In genomic region chr1:50060279-50060678, GRCh38 we compare ENCODE assay signal across 19 cellular contexts. TPM values are rescaled to one million over a fixed set of nuclear protein-coding genes. Genes with fewer than 3 reads are reported as not detected.
DNase-seq lines count a peak whose midpoint lies in the region; ATAC-seq and TF ChIP-seq lines count a peak whose summit lies in the region.
"Had no signal": no experiment of that assay in that cellular context is flagged by ENCODE, and none has a peak within 500 bp of the region (broad histone marks: within the 10 kb centered on the region; RNA-seq: fewer than 3 reads in every experiment).

No MANE protein-coding gene starts in this region.

- peak; percentile 4 for DNase-seq in DMS 273 (lab: John Stamatoyannopoulos, UW; ENCODE audit: unreplicated experiment)
- no peak for DNase-seq in DMS 273 treated with DMSO at 0.1 percent for 48 hours (lab: John Stamatoyannopoulos, UW)
- peak; percentile 7 for DNase-seq in HT-29 (ENCODE audit: low spot score)
- peak; percentile 30 for DNase-seq in OCI-M1 (lab: John Stamatoyannopoulos, UW)
- DNase-seq in foreskin keratinocyte: peak in 1 of 2 donors; percentile 21
- no peak for DNase-seq in NCI-H2227 treated with DMSO at 0.1 percent for 48 hours (lab: John Stamatoyannopoulos, UW)
- no peak for DNase-seq in NCI-H446 treated with DMSO at 0.1 percent for 48 hours (lab: John Stamatoyannopoulos, UW)
- no peak for DNase-seq in HuH-7.5 (ENCODE audit: low spot score)
- DNase-seq: activated naive CD8-positive, alpha-beta T cell treated with anti-CD3 and anti-CD28 coated beads, Interleukin-2, amount 10 ng/mL, durations not matched to agents 7 days and 5 days; dermis blood vessel endothelial cell; HCEC 1CT; NCI-H524 treated with DMSO at 0.1 percent for 48 hours had no signal

- no peak overlapping the region for H3K27ac ChIP-seq in foreskin keratinocyte
- H3K27ac ChIP-seq: 22Rv1, breast epithelium, KMS-11, thoracic aorta had no signal

- H3K4me1 ChIP-seq in foreskin keratinocyte: no peaks in the 10 kb centered on the region
- H3K4me1 ChIP-seq: breast epithelium had no signal

- TF ChIP-seq CTCF in foreskin keratinocyte (conservative IDR thresholded peaks at IDR 0.05): no peak

- H3K27me3 ChIP-seq in foreskin keratinocyte: no peaks in the 10 kb centered on the region
- H3K27me3 ChIP-seq: breast epithelium had no signal

- ATAC-seq in foreskin keratinocyte: peak; percentile 26
- ATAC-seq: esophagus mucosa had no signal

RNA-seq across cellular contexts. Expression of gene AGBL4, which starts 36.5 kb away (rescaled TPM):
- total RNA-seq in HT-29 (2014; rRNA removed; shearing (Covaris generic)): not detected in 2 replicates
- not detected in 2 replicates for total RNA-seq in foreskin keratinocyte
- not detected in 2 replicates for polyA plus RNA-seq in foreskin keratinocyte
- total RNA-seq: activated naive CD8-positive, alpha-beta T cell treated with anti-CD3 and anti-CD28 coated beads, Interleukin-2, amount 10 ng/mL, durations not matched to agents 7 days and 5 days; dermis blood vessel endothelial cell; esophagus mucosa; RPMI7951; thoracic aorta had no signal
- polyA plus RNA-seq: BJ had no signal

RNA-seq across cellular contexts. Expression of gene ELAVL4, which starts 48.4 kb away (rescaled TPM):
- total RNA-seq in HT-29 (2014; rRNA removed; shearing (Covaris generic)): not detected in 2 replicates
- not detected in 2 replicates for total RNA-seq in foreskin keratinocyte
- polyA plus RNA-seq in foreskin keratinocyte: not detected in 2 replicates
- total RNA-seq: activated naive CD8-positive, alpha-beta T cell treated with anti-CD3 and anti-CD28 coated beads, Interleukin-2, amount 10 ng/mL, durations not matched to agents 7 days and 5 days; breast epithelium; dermis blood vessel endothelial cell; esophagus mucosa; RPMI7951 had no signal
- polyA plus RNA-seq: BJ had no signal

Comparison
In these comparisons a context has a peak if more than half of its experiments do, and no peak if none do; other contexts are left out.
1. DNase-seq: peak in DMS 273 (single experiment), HT-29 (single experiment) and OCI-M1 (single experiment); none in DMS 273 treated with DMSO at 0.1 percent for 48 hours (single experiment), NCI-H2227 treated with DMSO at 0.1 percent for 48 hours (single experiment), NCI-H446 treated with DMSO at 0.1 percent for 48 hours (single experiment) and HuH-7.5 (single experiment).